Comparison of ENCODE assay signal across 1 cellular context in the genomic region with DNA sequence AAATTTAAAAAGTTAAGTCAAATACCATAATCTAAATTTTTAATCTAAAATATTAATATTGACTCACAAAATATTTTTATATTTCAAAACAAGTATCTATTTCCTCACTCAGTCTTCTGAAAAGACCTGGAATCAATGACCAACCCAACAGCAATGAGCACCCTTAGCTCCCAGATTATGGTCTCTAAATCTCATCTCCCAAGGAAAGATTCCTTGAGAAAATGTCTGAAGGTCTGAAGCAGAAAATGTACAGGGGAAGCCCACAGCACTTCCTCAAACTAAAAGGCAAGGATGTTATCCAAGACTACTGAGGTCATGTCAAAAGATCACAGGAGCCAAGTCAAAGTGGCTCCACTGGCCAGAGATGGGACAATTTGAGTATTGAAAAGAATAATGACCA.
A peak's percentile ranks its signal among the peaks of the same experiment; 100 is the strongest.
TF ChIP-seq lines count a peak whose summit lies in the region.

No MANE protein-coding gene starts in this region.

TF ChIP-seq in HepG2, 621 proteins besides CTCF, POLR2A, EP300 and RAD21:
- no peak for TF ChIP-seq PCBP2 (optimal IDR thresholded peaks at IDR 0.05; ENCODE audit: low read depth, low read length, poor library complexity, severe bottlenecking)
- TF ChIP-seq ZNF605 (CRISPR knock-in tag; IDR thresholded peaks at IDR 0.05): peak; percentile 100
- no peak for TF ChIP-seq ZBTB7B (CRISPR knock-in tag; IDR thresholded peaks at IDR 0.05)
- peak; percentile 87; the same call in 1 of the 2 replicates for TF ChIP-seq SETDB1 (CRISPR knock-in tag; IDR thresholded peaks at IDR 0.05; ENCODE audit: borderline replicate concordance)
- no peak for TF ChIP-seq ZNF557 (CRISPR knock-in tag; IDR thresholded peaks at IDR 0.05)
- no peak for TF ChIP-seq TAF15 (IDR thresholded peaks at IDR 0.05; ENCODE audit: low read depth, low read length, poor library complexity, severe bottlenecking)
- TF ChIP-seq, protein P1, sequence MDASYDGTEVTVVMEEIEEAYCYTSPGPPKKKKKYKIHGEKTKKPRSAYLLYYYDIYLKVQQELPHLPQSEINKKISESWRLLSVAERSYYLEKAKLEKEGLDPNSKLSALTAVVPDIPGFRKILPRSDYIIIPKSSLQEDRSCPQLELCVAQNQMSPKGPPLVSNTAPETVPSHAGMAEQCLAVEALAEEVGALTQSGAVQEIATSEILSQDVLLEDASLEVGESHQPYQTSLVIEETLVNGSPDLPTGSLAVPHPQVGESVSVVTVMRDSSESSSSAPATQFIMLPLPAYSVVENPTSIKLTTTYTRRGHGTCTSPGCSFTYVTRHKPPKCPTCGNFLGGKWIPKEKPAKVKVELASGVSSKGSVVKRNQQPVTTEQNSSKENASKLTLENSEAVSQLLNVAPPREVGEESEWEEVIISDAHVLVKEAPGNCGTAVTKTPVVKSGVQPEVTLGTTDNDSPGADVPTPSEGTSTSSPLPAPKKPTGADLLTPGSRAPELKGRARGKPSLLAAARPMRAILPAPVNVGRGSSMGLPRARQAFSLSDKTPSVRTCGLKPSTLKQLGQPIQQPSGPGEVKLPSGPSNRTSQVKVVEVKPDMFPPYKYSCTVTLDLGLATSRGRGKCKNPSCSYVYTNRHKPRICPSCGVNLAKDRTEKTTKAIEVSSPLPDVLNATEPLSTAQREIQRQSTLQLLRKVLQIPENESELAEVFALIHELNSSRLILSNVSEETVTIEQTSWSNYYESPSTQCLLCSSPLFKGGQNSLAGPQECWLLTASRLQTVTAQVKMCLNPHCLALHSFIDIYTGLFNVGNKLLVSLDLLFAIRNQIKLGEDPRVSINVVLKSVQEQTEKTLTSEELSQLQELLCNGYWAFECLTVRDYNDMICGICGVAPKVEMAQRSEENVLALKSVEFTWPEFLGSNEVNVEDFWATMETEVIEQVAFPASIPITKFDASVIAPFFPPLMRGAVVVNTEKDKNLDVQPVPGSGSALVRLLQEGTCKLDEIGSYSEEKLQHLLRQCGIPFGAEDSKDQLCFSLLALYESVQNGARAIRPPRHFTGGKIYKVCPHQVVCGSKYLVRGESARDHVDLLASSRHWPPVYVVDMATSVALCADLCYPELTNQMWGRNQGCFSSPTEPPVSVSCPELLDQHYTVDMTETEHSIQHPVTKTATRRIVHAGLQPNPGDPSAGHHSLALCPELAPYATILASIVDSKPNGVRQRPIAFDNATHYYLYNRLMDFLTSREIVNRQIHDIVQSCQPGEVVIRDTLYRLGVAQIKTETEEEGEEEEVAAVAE (CRISPR knock-in tag; IDR thresholded peaks at IDR 0.05; ENCODE audit: borderline replicate concordance): no peak
